ENCODE assay signal across 11 cellular contexts in genomic region chr11:123381817-123382554, GRCh38. TPM values are rescaled to one million over a fixed set of nuclear protein-coding genes. Genes with fewer than 3 reads are reported as not detected.
DNase-seq lines count a peak whose midpoint lies in the region; ATAC-seq and TF ChIP-seq lines count a peak whose summit lies in the region.
"Had no signal": no experiment of that assay in that cellular context is flagged by ENCODE, and none has a peak within 500 bp of the region (broad histone marks: within the 10 kb centered on the region; RNA-seq: fewer than 3 reads in every experiment).

No MANE protein-coding gene starts in this region.

- intact Hi-C loops in adrenal gland (cut with DNase I) = no loop called here

- H3K36me3 Mint-ChIP-seq in progenitor cell of endocrine pancreas (ENCODE audit: insufficient read depth) = no peaks in the 10 kb centered on the region
- H3K36me3 Mint-ChIP-seq: T-cell had no signal

- no peak overlapping the region for H3K4me3 ChIP-seq in adrenal gland
- H3K4me3 ChIP-seq: spleen had no signal

- H3K4me1 ChIP-seq in adrenal gland (replicated peaks in 1 of 2) = peaks cover 0 to 3% of the 10 kb centered on the region in 2 donors

- H3K4me1 Mint-ChIP-seq in progenitor cell of endocrine pancreas (ENCODE audit: low read depth) = no peaks in the 10 kb centered on the region

- H3K27me3 Mint-ChIP-seq in progenitor cell of endocrine pancreas = peaks cover 16% of the 10 kb centered on the region
- H3K27me3 Mint-ChIP-seq: T-cell had no signal

- H3K27ac Mint-ChIP-seq in progenitor cell of endocrine pancreas = no peak overlapping the region

- ATAC-seq in GM18867 (IDR thresholded peaks at IDR 0.05; ENCODE audit: unreplicated experiment) = peak; percentile 77
- ATAC-seq in GM21825 (IDR thresholded peaks at IDR 0.05; ENCODE audit: unreplicated experiment) = peak; percentile 82
- ATAC-seq in HG03575 (IDR thresholded peaks at IDR 0.05; ENCODE audit: extremely low read depth, insufficient number of reproducible peaks, low FRiP score, unreplicated experiment) = peak; percentile 35
- ATAC-seq: left colon had no signal

- TF ChIP-seq POLR2A in adrenal gland (IDR thresholded peaks at IDR 0.05) = no peak

- TF ChIP-seq CTCF in adrenal gland (IDR thresholded peaks at IDR 0.05) (no peak), progenitor cell of endocrine pancreas (IDR thresholded peaks at IDR 0.05; ENCODE audit: unreplicated experiment) (no peak)

- H3K9me3 Mint-ChIP-seq in progenitor cell of endocrine pancreas (ENCODE audit: low read depth) = no peaks in the 10 kb centered on the region
- H3K9me3 Mint-ChIP-seq: T-cell had no signal

- H3K36me3 ChIP-seq in adrenal gland (replicated peaks in 1 of 2) = no peaks in the 10 kb centered on the region
- H3K36me3 ChIP-seq: spleen had no signal

- 90 to 93% (median 90%) methylated on average over 4 of the region's 4 CpGs for WGBS in adrenal gland, 4 donors

- peak; percentile 32 for DNase-seq in stimulated activated CD4-positive, alpha-beta T cell treated with anti-CD3 and anti-CD28 coated beads, Interleukin-12 subunit alpha, Interleukin-12 subunit beta, amount 100 ng/mL, for 4 hours
- DNase-seq in adrenal gland (no peak), progenitor cell of endocrine pancreas (ENCODE audit: low spot score, unreplicated experiment) (no peak), occipital lobe (lab: John Stamatoyannopoulos, UW) (no peak), epidermal melanocyte (ENCODE audit: insufficient read length, low spot score) (no peak)
- DNase-seq: left colon, spleen, T-cell had no signal

- no peaks in the 10 kb centered on the region for H3K9me3 ChIP-seq in adrenal gland (replicated peaks in 1 of 3)
- H3K9me3 ChIP-seq: spleen had no signal

- H3K4me3 Mint-ChIP-seq in progenitor cell of endocrine pancreas (ENCODE audit: low read depth) = no peak overlapping the region
- H3K4me3 Mint-ChIP-seq: T-cell had no signal

- no peak overlapping the region for H3K27ac ChIP-seq in adrenal gland
- H3K27ac ChIP-seq: spleen had no signal

- no peaks in the 10 kb centered on the region for H3K27me3 ChIP-seq in adrenal gland
- H3K27me3 ChIP-seq: spleen had no signal

RNA-seq across cellular contexts. Expression of gene GRAMD1B, which starts 48.1 kb away (rescaled TPM):
- total RNA-seq in adrenal gland (1,000 to 10,000 TPM in 1 of 8 donors, 100 to 1,000 TPM in 7; 178 to 1,898 (median 285) TPM), progenitor cell of endocrine pancreas (4.5 and 5.1 TPM in 2 replicates), occipital lobe (59.9 TPM)
- polyA plus RNA-seq in adrenal gland = 100 to 1,000 TPM; 101 to 721 (median 114) TPM
